15 cellular contexts compared by ENCODE assay signal in the genomic region with DNA sequence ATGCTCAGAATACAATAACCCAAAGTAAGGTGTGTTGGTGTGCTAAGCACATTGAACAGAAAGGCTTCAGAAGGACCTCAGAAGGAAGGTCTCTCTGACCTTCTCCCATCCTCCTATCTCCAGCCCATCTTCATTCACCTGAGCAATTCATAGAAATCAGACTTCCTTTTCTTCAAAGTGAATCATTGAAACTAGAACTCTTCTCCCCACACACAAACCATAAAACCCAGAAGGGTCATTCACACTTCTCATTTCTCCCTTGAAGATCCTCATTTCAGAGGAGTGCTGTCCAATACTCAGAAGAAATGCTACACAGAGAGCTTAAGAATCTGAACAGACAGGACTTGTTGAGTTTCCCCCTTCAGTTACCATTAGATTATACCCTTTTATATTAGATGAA.
A peak's percentile ranks its signal among the peaks of the same experiment; 100 is the strongest.
DNase-seq lines count a peak whose midpoint lies in the region; ATAC-seq and TF ChIP-seq lines count a peak whose summit lies in the region.
"Had no signal": no experiment of that assay in that cellular context is flagged by ENCODE, and none has a peak within 500 bp of the region (broad histone marks: within the 10 kb centered on the region; RNA-seq: fewer than 3 reads in every experiment).

No MANE protein-coding gene starts in this region.

- no peaks in the 10 kb centered on the region for H3K9me3 Mint-ChIP-seq in activated CD8-positive, alpha-beta T cell treated with anti-CD3 and anti-CD28 coated beads for 36 hours
- no peaks in the 10 kb centered on the region for H3K9me3 Mint-ChIP-seq in activated CD4-positive, alpha-beta T cell treated with anti-CD3 and anti-CD28 coated beads, Interleukin-2, amount 10 ng/mL, durations not matched to agents 24 days and 14 days
- H3K9me3 Mint-ChIP-seq: activated CD4-positive, alpha-beta memory T cell treated with anti-CD3 and anti-CD28 coated beads for 36 hours; activated naive CD4-positive, alpha-beta T cell treated with anti-CD3 and anti-CD28 coated beads for 36 hours had no signal

- CTCF ChIA-PET in activated CD8-positive, alpha-beta T cell treated with anti-CD3 and anti-CD28 coated beads for 36 hours (lab: Charles Lee) = no interaction called here

- peaks cover 2% of the 10 kb centered on the region for H3K27me3 Mint-ChIP-seq in activated CD8-positive, alpha-beta T cell treated with anti-CD3 and anti-CD28 coated beads for 36 hours
- H3K27me3 Mint-ChIP-seq in activated CD4-positive, alpha-beta T cell treated with anti-CD3 and anti-CD28 coated beads, Interleukin-2, amount 10 ng/mL, durations not matched to agents 24 days and 14 days = peaks cover 2% of the 10 kb centered on the region
- H3K27me3 Mint-ChIP-seq: activated CD4-positive, alpha-beta memory T cell treated with anti-CD3 and anti-CD28 coated beads for 36 hours had no signal

- H3K4me3 Mint-ChIP-seq in activated CD8-positive, alpha-beta T cell treated with anti-CD3 and anti-CD28 coated beads for 36 hours = no peak overlapping the region
- H3K4me3 Mint-ChIP-seq in activated CD4-positive, alpha-beta T cell treated with anti-CD3 and anti-CD28 coated beads, Interleukin-2, amount 10 ng/mL, durations not matched to agents 24 days and 14 days = no peak overlapping the region
- H3K4me3 Mint-ChIP-seq: activated CD4-positive, alpha-beta memory T cell treated with anti-CD3 and anti-CD28 coated beads for 36 hours; activated naive CD4-positive, alpha-beta T cell treated with anti-CD3 and anti-CD28 coated beads for 36 hours; H9; naive thymus-derived CD8-positive, alpha-beta T cell had no signal

- POLR2A ChIA-PET in activated CD8-positive, alpha-beta T cell treated with anti-CD3 and anti-CD28 coated beads for 36 hours (lab: Charles Lee) = no interaction called here

- H3K36me3 Mint-ChIP-seq in activated CD8-positive, alpha-beta T cell treated with anti-CD3 and anti-CD28 coated beads for 36 hours (ENCODE audit: low read depth) = no peaks in the 10 kb centered on the region
- H3K36me3 Mint-ChIP-seq in activated CD4-positive, alpha-beta T cell treated with anti-CD3 and anti-CD28 coated beads, Interleukin-2, amount 10 ng/mL, durations not matched to agents 24 days and 14 days (ENCODE audit: low read depth) = no peaks in the 10 kb centered on the region
- H3K36me3 Mint-ChIP-seq: activated CD4-positive, alpha-beta memory T cell treated with anti-CD3 and anti-CD28 coated beads for 36 hours; naive thymus-derived CD8-positive, alpha-beta T cell had no signal

- no peak for DNase-seq in activated CD8-positive, alpha-beta T cell treated with anti-CD3 and anti-CD28 coated beads for 36 hours
- DNase-seq in dedifferentiated amniotic fluid mesenchymal stem cell (ENCODE audit: extremely low spot score) = no peak
- DNase-seq in activated CD4-positive, alpha-beta T cell treated with anti-CD3 and anti-CD28 coated beads, Interleukin-2, amount 10 ng/mL, durations not matched to agents 24 days and 14 days = no peak
- DNase-seq: activated CD4-positive, alpha-beta memory T cell treated with anti-CD3 and anti-CD28 coated beads for 36 hours; activated naive CD4-positive, alpha-beta T cell treated with anti-CD3 and anti-CD28 coated beads for 36 hours; C1 segment of cervical spinal cord; H9; MG63; naive thymus-derived CD8-positive, alpha-beta T cell; retina had no signal

- no peak for TF ChIP-seq CTCF in activated CD8-positive, alpha-beta T cell treated with anti-CD3 and anti-CD28 coated beads for 36 hours (IDR thresholded peaks at IDR 0.05)

- ATAC-seq in GM18867 (IDR thresholded peaks at IDR 0.05; ENCODE audit: unreplicated experiment) (peak; percentile 75), GM21515 (IDR thresholded peaks at IDR 0.05; ENCODE audit: unreplicated experiment) (peak; percentile 83), HG03103 (IDR thresholded peaks at IDR 0.05; ENCODE audit: low read depth, unreplicated experiment) (peak; percentile 57), HG03135 (IDR thresholded peaks at IDR 0.05; ENCODE audit: unreplicated experiment) (no peak)
- ATAC-seq in activated CD8-positive, alpha-beta T cell treated with anti-CD3 and anti-CD28 coated beads for 36 hours = peak; percentile 83
- ATAC-seq: naive thymus-derived CD8-positive, alpha-beta T cell; Panc1 had no signal

- no peak overlapping the region for H3K27ac Mint-ChIP-seq in activated CD8-positive, alpha-beta T cell treated with anti-CD3 and anti-CD28 coated beads for 36 hours
- H3K27ac Mint-ChIP-seq in activated CD4-positive, alpha-beta T cell treated with anti-CD3 and anti-CD28 coated beads, Interleukin-2, amount 10 ng/mL, durations not matched to agents 24 days and 14 days = no peak overlapping the region
- H3K27ac Mint-ChIP-seq: activated CD4-positive, alpha-beta memory T cell treated with anti-CD3 and anti-CD28 coated beads for 36 hours; activated naive CD4-positive, alpha-beta T cell treated with anti-CD3 and anti-CD28 coated beads for 36 hours; H9; naive thymus-derived CD8-positive, alpha-beta T cell had no signal

- intact Hi-C loops in activated CD8-positive, alpha-beta T cell treated with anti-CD3 and anti-CD28 coated beads for 36 hours (cut with micrococcal nuclease) = no loop called here
- intact Hi-C loops in activated CD4-positive, alpha-beta T cell treated with anti-CD3 and anti-CD28 coated beads, Interleukin-2, amount 10 ng/mL, durations not matched to agents 24 days and 14 days (cut with micrococcal nuclease) = loop anchor here (2.0 kb wide), 1 partner anchor 55 kb away; no protein-coding TSS in a partner anchor

- peaks cover 7% of the 10 kb centered on the region for H3K4me1 Mint-ChIP-seq in activated CD8-positive, alpha-beta T cell treated with anti-CD3 and anti-CD28 coated beads for 36 hours (ENCODE audit: low read depth)
- H3K4me1 Mint-ChIP-seq in activated CD4-positive, alpha-beta T cell treated with anti-CD3 and anti-CD28 coated beads, Interleukin-2, amount 10 ng/mL, durations not matched to agents 24 days and 14 days = peaks cover 3% of the 10 kb centered on the region
- H3K4me1 Mint-ChIP-seq: H9; naive thymus-derived CD8-positive, alpha-beta T cell had no signal
